9 cellular contexts compared by ENCODE assay signal in genomic region chr13:48533986-48534600, GRCh38. TPM values are rescaled to one million over a fixed set of nuclear protein-coding genes. Genes with fewer than 3 reads are reported as not detected.
A peak's percentile ranks its signal among the peaks of the same experiment; 100 is the strongest.
DNase-seq lines count a peak whose midpoint lies in the region; ATAC-seq and TF ChIP-seq lines count a peak whose summit lies in the region.
"Had no signal": no experiment of that assay in that cellular context is flagged by ENCODE, and none has a peak within 500 bp of the region (broad histone marks: within the 10 kb centered on the region; RNA-seq: fewer than 3 reads in every experiment).

No MANE protein-coding gene starts in this region.

- no peaks in the 10 kb centered on the region for H3K27me3 ChIP-seq in CD4-positive, alpha-beta T cell (ENCODE audit: control insufficient read depth, insufficient read depth, low read length)
- H3K27me3 ChIP-seq in Karpas-422 (ENCODE audit: low read length): no peaks in the 10 kb centered on the region
- no peaks in the 10 kb centered on the region for H3K27me3 ChIP-seq in adipocyte (replicated peaks; ENCODE audit: control insufficient read depth, insufficient read depth, low read length)

- peak overlapping the region; percentile 97 for H3K4me3 Mint-ChIP-seq in CD4-positive, alpha-beta T cell
- peak overlapping the region; percentile 92 to 98 (median 94) for H3K4me3 Mint-ChIP-seq in nephron

- no peak overlapping the region for H3K9ac ChIP-seq in Karpas-422 (ENCODE audit: low read length)
- H3K9ac ChIP-seq in adipocyte (ENCODE audit: low read length): peak overlapping the region; percentile 99

- H3K79me2 ChIP-seq in Karpas-422 (ENCODE audit: low read length): peaks cover 23% of the 10 kb centered on the region

- peaks cover 30% of the 10 kb centered on the region for H3K4me1 Mint-ChIP-seq in CD4-positive, alpha-beta T cell (ENCODE audit: low read depth)
- H3K4me1 Mint-ChIP-seq in nephron: peaks cover 24% of the 10 kb centered on the region

- no peaks in the 10 kb centered on the region for H3K36me3 ChIP-seq in Karpas-422 (ENCODE audit: insufficient read depth, low read length)
- no peaks in the 10 kb centered on the region for H3K36me3 ChIP-seq in adipocyte (ENCODE audit: control insufficient read depth, insufficient read depth, low read length, severe bottlenecking)

- intact Hi-C loops in CD4-positive, alpha-beta T cell (cut with DNase I, micrococcal nuclease): loop anchor here (2.0 to 5.0 kb wide), 4 partner anchors 29 to 232 kb away; partner anchors contain the start of genes LPAR6 (in 1 of the 2) and RB1 (in 1 of the 2)

- CTCF ChIA-PET in CD4-positive, alpha-beta T cell (lab: Charles Lee): interaction anchor here (1.2 kb wide), 2 partner anchors 46 to 200 kb away, joined by 3 to 5 read pairs; no protein-coding TSS in a partner anchor

- H3K4me3 ChIP-seq in Karpas-422 (ENCODE audit: low read length) (no peak overlapping the region), adipocyte (ENCODE audit: low read length) (no peak overlapping the region)

- no peaks in the 10 kb centered on the region for H4K20me1 ChIP-seq in Karpas-422 (ENCODE audit: insufficient read depth, low read depth, low read length)

- no peak for ATAC-seq in CD4-positive, alpha-beta T cell (ENCODE audit: poor library complexity)
- no peak for ATAC-seq in HG03378 (IDR thresholded peaks at IDR 0.05; ENCODE audit: unreplicated experiment)
- ATAC-seq in GM18520 (IDR thresholded peaks at IDR 0.05; ENCODE audit: unreplicated experiment): no peak
- ATAC-seq in GM18873 (IDR thresholded peaks at IDR 0.05; ENCODE audit: low FRiP score, unreplicated experiment): no peak

- no peak overlapping the region for H3K4me2 ChIP-seq in Karpas-422 (ENCODE audit: low read depth, low read length, poor library complexity, severe bottlenecking)

- no peaks in the 10 kb centered on the region for H3K9me3 ChIP-seq in CD4-positive, alpha-beta T cell (ENCODE audit: control insufficient read depth, low read length)
- no peaks in the 10 kb centered on the region for H3K9me3 ChIP-seq in Karpas-422 (ENCODE audit: low read length)
- H3K9me3 ChIP-seq in adipocyte (ENCODE audit: control insufficient read depth, low read length): no peaks in the 10 kb centered on the region

- H3K9me3 Mint-ChIP-seq in CD4-positive, alpha-beta T cell: peaks cover 3% of the 10 kb centered on the region
- no peaks in the 10 kb centered on the region for H3K9me3 Mint-ChIP-seq in nephron

- peaks cover 5% of the 10 kb centered on the region for H3K36me3 Mint-ChIP-seq in CD4-positive, alpha-beta T cell (ENCODE audit: low read depth)
- H3K36me3 Mint-ChIP-seq in nephron (ENCODE audit: low read depth): no peaks in the 10 kb centered on the region

- no peak overlapping the region for H2AFZ ChIP-seq in Karpas-422 (ENCODE audit: low read length)

- H3K4me1 ChIP-seq in Karpas-422 (ENCODE audit: low read length) (peaks cover 38% of the 10 kb centered on the region), adipocyte (ENCODE audit: control insufficient read depth, insufficient read depth, low read length) (peaks cover 10% of the 10 kb centered on the region)

- no peak for TF ChIP-seq CTCF in CD4-positive, alpha-beta T cell (IDR thresholded peaks at IDR 0.05)
- TF ChIP-seq CTCF in nephron (IDR thresholded peaks at IDR 0.05; ENCODE audit: unreplicated experiment in 3 of 3): no peak

- H3K27ac Mint-ChIP-seq in CD4-positive, alpha-beta T cell: peak overlapping the region; percentile 90
- peak overlapping the region; percentile 98 to 99 (median 99) for H3K27ac Mint-ChIP-seq in nephron

- no peak overlapping the region for H3K27ac ChIP-seq in CD4-positive, alpha-beta T cell (ENCODE audit: low read depth, low read length)
- peak overlapping the region; percentile 89 for H3K27ac ChIP-seq in Karpas-422 (ENCODE audit: low read length)

- no peak for DNase-seq in CD4-positive, alpha-beta T cell
- DNase-seq in Karpas-422 (no peak), adipocyte (ENCODE audit: low read depth) (no peak)
- DNase-seq in central memory CD4-positive, alpha-beta T cell: no peak
- DNase-seq: GDM1 had no signal

- no peaks in the 10 kb centered on the region for H3K9me2 ChIP-seq in Karpas-422 (replicated peaks; ENCODE audit: insufficient read depth, low read length)

- POLR2A ChIA-PET in CD4-positive, alpha-beta T cell (lab: Charles Lee): interaction anchor here (0.8 to 4.9 kb wide), 13 partner anchors 8 to 576 kb away, joined by 3 to 132 read pairs (median 7); no protein-coding TSS in a partner anchor

- no peaks in the 10 kb centered on the region for H3K27me3 Mint-ChIP-seq in CD4-positive, alpha-beta T cell
- no peaks in the 10 kb centered on the region for H3K27me3 Mint-ChIP-seq in nephron (ENCODE audit: low read depth)

RNA-seq across cellular contexts. Expression of gene RCBTB2, which starts 1.2 kb away (rescaled TPM):
- total RNA-seq in CD4-positive, alpha-beta T cell: 1 to 10 TPM; 6.1 to 6.5 TPM
- 20.2 and 25.6 TPM in 2 replicates for total RNA-seq in Karpas-422 (2014; rRNA removed; shearing (Covaris generic); ENCODE audit: low replicate concordance)
